ENCODE assay signal across 35 cellular contexts in genomic region chr10:98817396-98817795, GRCh38.
"Had no signal": no experiment of that assay in that cellular context is flagged by ENCODE, and none has a peak within 500 bp of the region (broad histone marks: within the 10 kb centered on the region; RNA-seq: fewer than 3 reads in every experiment).

No MANE protein-coding gene starts in this region.

- H3K27ac ChIP-seq: KMS-11 had no signal

- H3K27me3 ChIP-seq: MG63 had no signal

- H3K9me3 ChIP-seq: MG63 had no signal

- H3K4me3 ChIP-seq: MG63 had no signal

- H3K36me3 ChIP-seq: MG63 had no signal

- H3K9ac ChIP-seq: KMS-11 had no signal

- DNase-seq: Karpas-422, Kasumi-1, KG1, MG63, MV-4-11, NCI-H1048, NCI-H1092, NCI-H1092 treated with DMSO at 0.1 percent for 48 hours, NCI-H1105, NCI-H1105 treated with DMSO at 0.1 percent for 48 hours, NCI-H1417, NCI-H1417 treated with DMSO at 0.1 percent for 48 hours, NCI-H1436, NCI-H1436 treated with DMSO at 0.1 percent for 48 hours, NCI-H146, NCI-H1694, NCI-H1694 treated with DMSO at 0.1 percent for 48 hours, NCI-H187, NCI-H187 treated with DMSO at 0.1 percent for 48 hours, NCI-H1930, NCI-H2029, NCI-H2029 treated with DMSO at 0.1 percent for 48 hours, NCI-H2081, NCI-H2081 treated with DMSO at 0.1 percent for 48 hours, NCI-H2107, NCI-H2171, NCI-H2171 treated with DMSO at 0.1 percent for 48 hours, NCI-H2227 treated with DMSO at 0.1 percent for 48 hours, NCI-H226, NCI-H345, NCI-H446, NCI-H446 treated with DMSO at 0.1 percent for 48 hours, NCI-H510A, NCI-H510A treated with DMSO at 0.1 percent for 48 hours had no signal

- H3K4me2 ChIP-seq: KMS-11 had no signal
